ENCODE assay signal across 15 cellular contexts in the genomic region with DNA sequence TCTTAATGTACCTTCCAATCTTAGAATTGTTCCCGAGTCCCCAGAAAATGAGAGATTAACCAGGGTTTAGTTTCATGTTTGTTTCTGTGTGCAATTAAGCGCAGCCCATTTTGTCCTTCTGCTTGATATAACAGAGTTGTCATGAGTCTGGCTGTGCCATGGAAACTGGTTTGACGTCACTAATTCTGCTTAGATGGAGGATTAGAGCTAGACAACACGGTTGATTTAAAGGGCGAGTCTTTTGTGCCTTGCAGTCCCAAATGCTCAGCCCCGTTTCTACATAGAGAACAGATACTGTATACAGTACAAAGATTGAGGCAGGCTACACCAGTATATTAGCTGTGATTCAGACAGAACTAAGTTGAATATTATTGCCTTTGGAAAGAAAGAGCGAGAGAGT. TPM values are rescaled to one million over a fixed set of nuclear protein-coding genes. Genes with fewer than 3 reads are reported as not detected.
DNase-seq lines count a peak whose midpoint lies in the region; TF ChIP-seq lines count a peak whose summit lies in the region.
"Had no signal": no experiment of that assay in that cellular context is flagged by ENCODE, and none has a peak within 500 bp of the region (broad histone marks: within the 10 kb centered on the region; RNA-seq: fewer than 3 reads in every experiment).

No MANE protein-coding gene starts in this region.

- no peak for TF ChIP-seq POLR2A in ovary (IDR thresholded peaks at IDR 0.05)

- H3K4me3 Mint-ChIP-seq in progenitor cell of endocrine pancreas (ENCODE audit: low read depth): no peak overlapping the region
- H3K4me3 Mint-ChIP-seq: activated naive CD4-positive, alpha-beta T cell treated with anti-CD3 and anti-CD28 coated beads, Interleukin-2, amount 50 U/mL, for 24 hours had no signal

- no peak overlapping the region for H3K4me2 ChIP-seq in hepatocyte

- TF ChIP-seq CTCF in hepatocyte (IDR thresholded peaks at IDR 0.05; ENCODE audit: poor library complexity) (no peak), progenitor cell of endocrine pancreas (IDR thresholded peaks at IDR 0.05; ENCODE audit: unreplicated experiment) (no peak), ovary (IDR thresholded peaks at IDR 0.05) (no peak)

- peaks cover 7% of the 10 kb centered on the region for H3K36me3 Mint-ChIP-seq in progenitor cell of endocrine pancreas (ENCODE audit: insufficient read depth)

- no peak for TF ChIP-seq EP300 in ovary (IDR thresholded peaks at IDR 0.05)

- no peaks in the 10 kb centered on the region for H3K9me2 ChIP-seq in hepatocyte (replicated peaks; ENCODE audit: insufficient read depth)

- H3K36me3 ChIP-seq in HAP-1 (replicated peaks): peaks cover 7% of the 10 kb centered on the region
- no peaks in the 10 kb centered on the region for H3K36me3 ChIP-seq in hepatocyte (replicated peaks; ENCODE audit: insufficient read depth, low read depth)
- H3K36me3 ChIP-seq in ovary: no peaks in the 10 kb centered on the region

- H3K27ac ChIP-seq in hepatocyte (peak overlapping the region; percentile 7), ovary (no peak overlapping the region)
- H3K27ac ChIP-seq: left ventricle myocardium inferior had no signal

- H3K9me3 ChIP-seq in HAP-1 (no peaks in the 10 kb centered on the region), hepatocyte (ENCODE audit: low read depth) (no peaks in the 10 kb centered on the region), ovary (no peaks in the 10 kb centered on the region)
- H3K9me3 ChIP-seq: left ventricle myocardium inferior had no signal

- no peaks in the 10 kb centered on the region for H3K9me3 Mint-ChIP-seq in progenitor cell of endocrine pancreas (ENCODE audit: low read depth)
- H3K9me3 Mint-ChIP-seq: activated naive CD4-positive, alpha-beta T cell treated with anti-CD3 and anti-CD28 coated beads, Interleukin-2, amount 50 U/mL, for 24 hours had no signal

- H3K4me3 ChIP-seq in HAP-1 (no peak overlapping the region), hepatocyte (no peak overlapping the region), ovary (no peak overlapping the region)
- H3K4me3 ChIP-seq: left ventricle myocardium inferior had no signal

- no peaks in the 10 kb centered on the region for H4K20me1 ChIP-seq in hepatocyte (ENCODE audit: insufficient read depth, poor library complexity, severe bottlenecking)

- in situ Hi-C loops in HAP-1 (cut with MboI; ENCODE audit: low sequenced_read_pairs): no loop called here

- H3K27me3 ChIP-seq in HAP-1 (ENCODE audit: low read depth): no peaks in the 10 kb centered on the region
- no peaks in the 10 kb centered on the region for H3K27me3 ChIP-seq in hepatocyte
- H3K27me3 ChIP-seq in ovary: no peaks in the 10 kb centered on the region

- H3K4me1 Mint-ChIP-seq in progenitor cell of endocrine pancreas (ENCODE audit: low read depth): peaks cover 8% of the 10 kb centered on the region

- peak overlapping the region; percentile 19 for H3K27ac Mint-ChIP-seq in progenitor cell of endocrine pancreas
- H3K27ac Mint-ChIP-seq: activated naive CD4-positive, alpha-beta T cell treated with anti-CD3 and anti-CD28 coated beads, Interleukin-2, amount 50 U/mL, for 24 hours had no signal

- H3K4me1 ChIP-seq in HAP-1 (peaks cover 29% of the 10 kb centered on the region), hepatocyte (ENCODE audit: insufficient read depth) (peaks cover 7% of the 10 kb centered on the region), ovary (ENCODE audit: insufficient read depth) (peaks cover 3% of the 10 kb centered on the region)

- intact Hi-C loops in ovary (cut with DNase I): no loop called here

- peak; percentile 66 to 85 for DNase-seq in HAP-1 (ENCODE audit: low spot score in 2 of 2)
- peak; percentile 77 for DNase-seq in astrocyte of the hippocampus (ENCODE audit: low read depth, low spot score)
- DNase-seq in hepatocyte (ENCODE audit: low spot score): peak; percentile 9
- no peak for DNase-seq in progenitor cell of endocrine pancreas (ENCODE audit: low spot score, unreplicated experiment)
- no peak for DNase-seq in ovary
- no peak for DNase-seq in DMS79 (lab: John Stamatoyannopoulos, UW)
- no peak for DNase-seq in stimulated activated CD4-positive, alpha-beta T cell treated with anti-CD3 and anti-CD28 coated beads, Interleukin-2, amount 100 ng/mL, for 48 hours
- no peak for DNase-seq in activated CD4-positive, CD25-positive, alpha-beta regulatory T cell (lab: John Stamatoyannopoulos, UW)
- DNase-seq: activated CD4-positive, alpha-beta T cell treated with anti-CD3 and anti-CD28 coated beads, Interleukin-2, amount 50 U/mL, for 4 hours; activated T-cell treated with anti-CD3 and anti-CD28 coated beads, Interleukin-2, amount 50 U/mL, for 1 hour; effector memory CD4-positive, alpha-beta T cell; left ventricle myocardium inferior; NCI-H187; NCI-H510A treated with DMSO at 0.1 percent for 48 hours had no signal

- H3K79me2 ChIP-seq in hepatocyte: no peaks in the 10 kb centered on the region

- 68% methylated on average over 7 of the region's 7 CpGs for WGBS in hepatocyte (ENCODE audit: low lambda C conversion rate, missing lambda C conversion rate)
- 28 to 70% (median 37%) methylated on average over 7 of the region's 7 CpGs for WGBS in ovary, 3 donors

- H2AFZ ChIP-seq in hepatocyte: no peak overlapping the region

- no peaks in the 10 kb centered on the region for H3K27me3 Mint-ChIP-seq in progenitor cell of endocrine pancreas
- H3K27me3 Mint-ChIP-seq: activated naive CD4-positive, alpha-beta T cell treated with anti-CD3 and anti-CD28 coated beads, Interleukin-2, amount 50 U/mL, for 24 hours had no signal

RNA-seq across cellular contexts. Expression of a gene that starts 45.5 kb away (rescaled TPM):
- total RNA-seq in hepatocyte (22.0 and 27.2 TPM in 2 replicates), progenitor cell of endocrine pancreas (19.8 and 22.0 TPM in 2 replicates), ovary (10 to 100 TPM; 25.4 to 53.5 (median 32.2) TPM)
- polyA plus RNA-seq in hepatocyte (18.2 and 23.8 TPM in 2 replicates), ovary (10 to 100 TPM; 30.4 to 36.6 TPM)

Comparison
In these comparisons a context has a peak if more than half of its experiments do, and no peak if none do; other contexts are left out.
1. DNase-seq: peak in HAP-1 (2 of 2), astrocyte of the hippocampus (single experiment) and hepatocyte (single experiment); none in progenitor cell of endocrine pancreas (single experiment), ovary (0 of 5), DMS79 (single experiment), stimulated activated CD4-positive, alpha-beta T cell treated with anti-CD3 and anti-CD28 coated beads, Interleukin-2, amount 100 ng/mL, for 48 hours (0 of 2) and activated CD4-positive, CD25-positive, alpha-beta regulatory T cell (0 of 4).